23 cellular contexts compared by ENCODE assay signal in the genomic region with DNA sequence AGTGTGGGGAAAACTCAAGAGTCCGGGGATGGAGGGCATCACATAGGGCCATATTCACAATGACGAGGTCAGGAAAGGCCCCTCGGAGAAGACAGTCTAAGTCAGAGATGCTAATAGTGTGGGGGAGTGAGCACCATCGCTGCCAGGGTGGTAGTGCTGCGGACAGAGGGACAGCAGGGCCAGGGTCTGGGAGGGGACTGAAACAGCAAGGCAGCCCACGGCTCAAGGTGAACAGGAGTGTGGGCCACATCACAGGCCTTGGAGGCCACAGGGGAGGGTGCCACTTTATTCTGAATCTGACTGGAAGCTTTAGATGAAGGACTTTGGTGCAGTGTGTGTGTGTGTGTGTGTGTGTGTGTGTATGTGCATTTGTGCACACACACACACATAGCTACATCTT.
"Had no signal": no experiment of that assay in that cellular context is flagged by ENCODE, and none has a peak within 500 bp of the region (broad histone marks: within the 10 kb centered on the region; RNA-seq: fewer than 3 reads in every experiment).

No MANE protein-coding gene starts in this region.

- H3K36me3 Mint-ChIP-seq: naive thymus-derived CD4-positive, alpha-beta T cell; stimulated activated memory B cell treated with anti-CD40 and anti-IgM and Interleukin-4, amounts not matched to agents 10 μg/mL and 1 μg/mL and 100 μg/mL, for 72 hours had no signal

- H3K36me3 ChIP-seq: cardiac muscle cell, colonic mucosa, left lung, ovary, right lobe of liver, tibial nerve had no signal

- DNase-seq: cerebellar nuclear complex; colonic mucosa; dermis blood vessel endothelial cell; erythroblast; foreskin melanocyte; head of caudate nucleus; hippocampal formation; mesendoderm; naive thymus-derived CD4-positive, alpha-beta T cell; nephron progenitor cell; nucleus accumbens; ovary; stimulated activated CD4-positive, alpha-beta T cell treated with anti-CD3 and anti-CD28 coated beads, Interleukin-15, amount 100 ng/mL, for 24 hours; stimulated activated CD4-positive, alpha-beta T cell treated with anti-CD3 and anti-CD28 coated beads, Interleukin-1b, Interleukin-23, amount 100 ng/mL, for 48 hours; stimulated activated CD4-positive, alpha-beta T cell treated with anti-CD3 and anti-CD28 coated beads, Interleukin-4, amount 100 ng/mL, for 24 hours; stimulated activated naive CD8-positive, alpha-beta T cell treated with anti-CD3 and anti-CD28 coated beads, Interleukin-15, amount 100 ng/mL, for 72 hours; testis had no signal

- H3K4me1 ChIP-seq: colonic mucosa, left lung, right lobe of liver, testis had no signal

- H3K27me3 ChIP-seq: colonic mucosa, left lung, ovary, right lobe of liver, testis had no signal

- H3K4me3 ChIP-seq: cardiac muscle cell, colonic mucosa, left lung, ovary, right lobe of liver, testis, tibial nerve had no signal

- H3K27ac Mint-ChIP-seq: naive thymus-derived CD4-positive, alpha-beta T cell; nephron progenitor cell; progenitor cell of endocrine pancreas; stimulated activated memory B cell treated with anti-CD40 and anti-IgM and Interleukin-4, amounts not matched to agents 10 μg/mL and 1 μg/mL and 100 μg/mL, for 72 hours had no signal

- H3K9me3 ChIP-seq: colonic mucosa, left lung, ovary, right lobe of liver, testis, tibial nerve had no signal

- H3K4me1 Mint-ChIP-seq: stimulated activated memory B cell treated with anti-CD40 and anti-IgM and Interleukin-4, amounts not matched to agents 10 μg/mL and 1 μg/mL and 100 μg/mL, for 72 hours; stimulated activated naive CD8-positive, alpha-beta T cell treated with anti-CD3 and anti-CD28 coated beads, Interleukin-15, amount 100 ng/mL, for 72 hours had no signal

- H3K27ac ChIP-seq: cardiac muscle cell, colonic mucosa, left lung, ovary, right lobe of liver, testis, tibial nerve had no signal

- H3K9me3 Mint-ChIP-seq: stimulated activated memory B cell treated with anti-CD40 and anti-IgM and Interleukin-4, amounts not matched to agents 10 μg/mL and 1 μg/mL and 100 μg/mL, for 72 hours; stimulated activated naive CD8-positive, alpha-beta T cell treated with anti-CD3 and anti-CD28 coated beads, Interleukin-15, amount 100 ng/mL, for 72 hours had no signal

- H3K4me3 Mint-ChIP-seq: naive thymus-derived CD4-positive, alpha-beta T cell; nephron progenitor cell; stimulated activated memory B cell treated with anti-CD40 and anti-IgM and Interleukin-4, amounts not matched to agents 10 μg/mL and 1 μg/mL and 100 μg/mL, for 72 hours; stimulated activated naive CD8-positive, alpha-beta T cell treated with anti-CD3 and anti-CD28 coated beads, Interleukin-15, amount 100 ng/mL, for 72 hours had no signal

- ATAC-seq: naive thymus-derived CD4-positive, alpha-beta T cell; right lobe of liver; stimulated activated memory B cell treated with anti-CD40 and anti-IgM and Interleukin-4, amounts not matched to agents 10 μg/mL and 1 μg/mL and 100 μg/mL, for 72 hours; stimulated activated naive CD8-positive, alpha-beta T cell treated with anti-CD3 and anti-CD28 coated beads, Interleukin-15, amount 100 ng/mL, for 72 hours had no signal
